In genomic region chr18:22604390-22604985, GRCh38 we compare ENCODE assay signal across 15 cellular contexts.
A peak's percentile ranks its signal among the peaks of the same experiment; 100 is the strongest.
DNase-seq lines count a peak whose midpoint lies in the region; ATAC-seq and TF ChIP-seq lines count a peak whose summit lies in the region.
"Had no signal": no experiment of that assay in that cellular context is flagged by ENCODE, and none has a peak within 500 bp of the region (broad histone marks: within the 10 kb centered on the region; RNA-seq: fewer than 3 reads in every experiment).

No MANE protein-coding gene starts in this region.

- H3K18ac ChIP-seq in mesenchymal stem cell (ENCODE audit: low read depth in 1 of 2, low read length in 2 of 2): no peak overlapping the region

- TF ChIP-seq CTCF in fibroblast of pulmonary artery (IDR thresholded peaks at IDR 0.05; ENCODE audit: low read length, missing control alignments) (no peak), uterus (IDR thresholded peaks at IDR 0.05) (no peak)

- no peak overlapping the region for H3K14ac ChIP-seq in mesenchymal stem cell (ENCODE audit: low read length in 2 of 2)

- no peaks in the 10 kb centered on the region for H3K79me1 ChIP-seq in mesenchymal stem cell (replicated peaks; ENCODE audit: low read length, poor library complexity, severe bottlenecking)

- H2AK5ac ChIP-seq in mesenchymal stem cell (ENCODE audit: low read length, severe bottlenecking): no peak overlapping the region

- H3K27me3 ChIP-seq in mesenchymal stem cell (ENCODE audit: control insufficient read depth in 1 of 2, insufficient read depth in 1 of 2, low read length in 2 of 2) (no peaks in the 10 kb centered on the region), uterus (no peaks in the 10 kb centered on the region)
- H3K27me3 ChIP-seq: MG63, sigmoid colon, suprapubic skin had no signal

- DNase-seq in NCI-H1092 treated with DMSO at 0.1 percent for 48 hours (lab: John Stamatoyannopoulos, UW) (peak; percentile 30), NCI-H1092 (lab: John Stamatoyannopoulos, UW) (no peak), fibroblast of pulmonary artery (ENCODE audit: low read depth) (peak; percentile 91), mesenchymal stem cell (no peak), uterus (peak; percentile 45 to 77), NCI-H524 (lab: John Stamatoyannopoulos, UW) (no peak)
- DNase-seq: Calu3, head of caudate nucleus, MG63, NCI-H345, sigmoid colon had no signal

- intact Hi-C loops in uterus (cut with DNase I; ENCODE audit: low total_unique reads): no loop called here

- no peak overlapping the region for H2AFZ ChIP-seq in mesenchymal stem cell (ENCODE audit: low read depth, low read length)

- ATAC-seq in HG03469 (IDR thresholded peaks at IDR 0.05; ENCODE audit: unreplicated experiment): no peak
- no peak for ATAC-seq in HG03521 (IDR thresholded peaks at IDR 0.05; ENCODE audit: unreplicated experiment)

- no peak overlapping the region for H3K23ac ChIP-seq in mesenchymal stem cell (ENCODE audit: low read length in 2 of 2)

- H3K36me3 ChIP-seq in mesenchymal stem cell (ENCODE audit: control insufficient read depth in 1 of 2, insufficient read depth in 2 of 2, low read depth in 1 of 2, low read length in 2 of 2) (no peaks in the 10 kb centered on the region), uterus (no peaks in the 10 kb centered on the region)
- H3K36me3 ChIP-seq: MG63, sigmoid colon, suprapubic skin had no signal

- H4K91ac ChIP-seq in mesenchymal stem cell (ENCODE audit: low read length): no peak overlapping the region

- H3K9ac ChIP-seq in mesenchymal stem cell (ENCODE audit: low read length): peak overlapping the region; percentile 74

- H4K8ac ChIP-seq in mesenchymal stem cell (ENCODE audit: low read length): no peak overlapping the region

- no peak overlapping the region for H3K4me2 ChIP-seq in mesenchymal stem cell (ENCODE audit: low read length, poor library complexity, severe bottlenecking)

- H3K4ac ChIP-seq in mesenchymal stem cell (ENCODE audit: low read depth in 1 of 2, low read length in 2 of 2): no peak overlapping the region

- WGBS in mesenchymal stem cell: 96% methylated on average over 10 of the region's 10 CpGs

- peak overlapping the region; percentile 37 for H3K4me3 ChIP-seq in fibroblast of pulmonary artery (replicated peaks; ENCODE audit: low read depth, low read length)
- H3K4me3 ChIP-seq in mesenchymal stem cell (ENCODE audit: insufficient read depth in 1 of 2, low read depth in 1 of 2, low read length in 2 of 2): peak overlapping the region in 1 of 2 experiments; percentile 47
- H3K4me3 ChIP-seq in uterus: no peak overlapping the region
- H3K4me3 ChIP-seq: MG63, sigmoid colon, suprapubic skin had no signal

- H3K27ac ChIP-seq in mesenchymal stem cell (ENCODE audit: low read length, poor library complexity, severe bottlenecking) (no peak overlapping the region), uterus (peak overlapping the region; percentile 76 to 79)
- H3K27ac ChIP-seq: RWPE1, sigmoid colon, suprapubic skin had no signal

- H2BK120ac ChIP-seq in mesenchymal stem cell (ENCODE audit: low read depth, low read length): no peak overlapping the region

- no peak overlapping the region for H2BK15ac ChIP-seq in mesenchymal stem cell (ENCODE audit: low read depth, poor library complexity, severe bottlenecking)

- no peak for TF ChIP-seq POLR2A in uterus (IDR thresholded peaks at IDR 0.05)

- H3K4me1 ChIP-seq in mesenchymal stem cell (ENCODE audit: control insufficient read depth, insufficient read depth, low read depth, low read length): peaks cover 13% of the 10 kb centered on the region
- H3K4me1 ChIP-seq in uterus: peaks cover 0 to 5% of the 10 kb centered on the region in 2 donors

- H2BK12ac ChIP-seq in mesenchymal stem cell (ENCODE audit: low read length in 2 of 2): no peak overlapping the region

- H2BK5ac ChIP-seq in mesenchymal stem cell (ENCODE audit: low read depth, low read length, poor library complexity, severe bottlenecking): no peak overlapping the region

- no peaks in the 10 kb centered on the region for H3K9me3 ChIP-seq in mesenchymal stem cell (ENCODE audit: control insufficient read depth, low read length)
- H3K9me3 ChIP-seq in uterus: no peaks in the 10 kb centered on the region
- H3K9me3 ChIP-seq: MG63, sigmoid colon, suprapubic skin had no signal

Comparison
In these comparisons a context has a peak if more than half of its experiments do, and no peak if none do; other contexts are left out.
1. DNase-seq: peak in NCI-H1092 treated with DMSO at 0.1 percent for 48 hours (single experiment), fibroblast of pulmonary artery (single experiment) and uterus (2 of 2); none in NCI-H1092 (single experiment), mesenchymal stem cell (single experiment) and NCI-H524 (0 of 2).